In the genomic region with DNA sequence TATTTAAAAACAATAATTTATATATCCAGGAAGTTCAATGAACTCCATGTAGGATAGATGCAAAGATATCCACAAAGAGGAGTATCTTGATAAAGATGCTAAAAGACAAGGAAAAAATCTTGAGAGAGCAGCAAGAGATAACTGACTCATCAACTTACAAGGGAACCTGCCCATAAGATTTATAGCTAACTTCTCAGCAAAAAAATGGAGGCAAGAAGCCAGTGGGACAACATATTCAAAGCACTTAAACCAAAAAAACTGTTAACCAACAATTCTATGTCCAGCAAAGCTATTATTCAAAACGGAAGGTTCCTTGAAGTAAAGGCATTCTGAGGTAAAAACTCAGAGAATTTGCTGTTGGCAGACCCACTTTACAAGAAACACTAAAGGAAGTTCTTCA, we compare ENCODE assay signal across 22 cellular contexts.
"Had no signal": no experiment of that assay in that cellular context is flagged by ENCODE, and none has a peak within 500 bp of the region (broad histone marks: within the 10 kb centered on the region; RNA-seq: fewer than 3 reads in every experiment).

No MANE protein-coding gene starts in this region.

- H3K4me1 ChIP-seq: colonic mucosa, foreskin keratinocyte, left lung had no signal

- H3K27ac ChIP-seq: colonic mucosa, epithelial cell of prostate, esophagus squamous epithelium, foreskin keratinocyte, gastroesophageal sphincter, heart left ventricle, hepatocyte, left lung, lower lobe of right lung had no signal

- H3K9me3 ChIP-seq: colonic mucosa, esophagus squamous epithelium, gastroesophageal sphincter, left lung, lower lobe of right lung, mucosa of descending colon had no signal

- DNase-seq: colonic mucosa; cortex of kidney; effector CD8-positive, alpha-beta T cell; effector memory CD8-positive, alpha-beta T cell; endodermal cell; erythroblast; esophagus squamous epithelium; foreskin keratinocyte; heart left ventricle; hypothalamus; immature natural killer cell; left cardiac atrium; left lung; left ventricle myocardium superior; lower lobe of right lung; mesenchymal stem cell; mucosa of descending colon; naive B cell; naive thymus-derived CD8-positive, alpha-beta T cell had no signal

- H3K4me3 ChIP-seq: colonic mucosa, esophagus squamous epithelium, gastroesophageal sphincter, heart left ventricle, hepatocyte, left lung, lower lobe of right lung, mucosa of descending colon had no signal

- H3K36me3 ChIP-seq: colonic mucosa had no signal
